27 cellular contexts compared by ENCODE assay signal in genomic region chr13:93420887-93421286, GRCh38.
"Had no signal": no experiment of that assay in that cellular context is flagged by ENCODE, and none has a peak within 500 bp of the region (broad histone marks: within the 10 kb centered on the region; RNA-seq: fewer than 3 reads in every experiment).

No MANE protein-coding gene starts in this region.

- H3K4me1 ChIP-seq: foreskin keratinocyte, heart right ventricle, pancreas, right atrium auricular region, upper lobe of left lung, vagina had no signal

- H3K4me3 ChIP-seq: esophagus muscularis mucosa, heart right ventricle, mucosa of descending colon, pancreas, right atrium auricular region, smooth muscle cell, thyroid gland, upper lobe of left lung, vagina had no signal

- H3K27ac ChIP-seq: esophagus muscularis mucosa, foreskin keratinocyte, heart right ventricle, pancreas, right atrium auricular region, thyroid gland, upper lobe of left lung, vagina, VCaP had no signal

- H3K27me3 ChIP-seq: esophagus muscularis mucosa, foreskin keratinocyte, heart right ventricle, pancreas, right atrium auricular region, thyroid gland, upper lobe of left lung, vagina had no signal

- H3K4me2 ChIP-seq: smooth muscle cell had no signal

- H3K36me3 ChIP-seq: esophagus muscularis mucosa, heart right ventricle, pancreas, right atrium auricular region, thyroid gland, upper lobe of left lung, vagina had no signal

- DNase-seq: activated CD4-positive, alpha-beta T cell treated with anti-CD3 and anti-CD28 coated beads for 48 hours; activated CD4-positive, alpha-beta T cell treated with anti-CD3 and anti-CD28 coated beads, Interleukin-2, amount 50 U/mL, for 48 hours; activated CD8-positive, alpha-beta memory T cell treated with anti-CD3 and anti-CD28 coated beads, Interleukin-2, amount 50 U/mL, for 48 hours; activated gamma-delta T cell treated with Interleukin-2 at 50 U/mL for 16 hours; activated naive CD4-positive, alpha-beta T cell treated with anti-CD3 and anti-CD28 coated beads, Interleukin-2, amount 50 U/mL, for 16 hours; activated naive CD8-positive, alpha-beta T cell treated with anti-CD3 and anti-CD28 coated beads, Interleukin-2, amount 50 U/mL, for 24 hours; activated T-cell treated with anti-CD3 and anti-CD28 coated beads, Interleukin-2, amount 50 U/mL, for 4 hours; amygdala; central memory CD4-positive, alpha-beta T cell; foreskin keratinocyte; heart right ventricle; islet precursor cell; left ventricle myocardium superior; mucosa of descending colon; nucleus accumbens; pancreas; stimulated activated CD4-positive, alpha-beta T cell treated with anti-CD3 and anti-CD28 coated beads, Interleukin-1b, Interleukin-23, amount 100 ng/mL, for 48 hours; stimulated activated CD4-positive, alpha-beta T cell treated with anti-CD3 and anti-CD28 coated beads, Interleukin-4, amount 100 ng/mL, for 4 hours; stimulated activated CD8-positive, alpha-beta memory T cell treated with anti-CD3 and anti-CD28 coated beads, Interleukin-4, amount 100 ng/mL, for 48 hours; stimulated activated naive CD8-positive, alpha-beta T cell treated with anti-CD3 and anti-CD28 coated beads, Interleukin-15, amount 100 ng/mL, for 72 hours; upper lobe of left lung had no signal

- H3K9me3 ChIP-seq: esophagus muscularis mucosa, heart right ventricle, mucosa of descending colon, pancreas, right atrium auricular region, thyroid gland, upper lobe of left lung, vagina had no signal
